9 cellular contexts compared by ENCODE assay signal in the genomic region with DNA sequence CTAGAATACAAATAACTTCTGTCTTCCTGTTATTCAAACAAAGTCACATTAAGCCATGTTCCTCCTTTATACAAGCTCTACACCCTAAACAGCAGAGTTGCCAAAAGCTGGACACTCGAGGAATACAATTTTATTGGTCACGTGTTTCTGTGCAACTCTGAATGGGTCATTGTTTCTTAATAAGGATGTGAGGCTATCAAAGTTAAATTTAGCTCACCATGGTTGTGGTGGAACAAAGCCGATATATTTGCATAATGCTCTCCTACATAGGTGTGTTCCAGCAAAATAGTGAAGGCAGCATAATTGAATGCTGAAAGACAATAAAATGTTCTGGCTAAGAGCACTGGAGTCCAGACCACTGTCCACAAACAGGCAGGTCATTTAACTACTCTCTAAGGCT. TPM values are rescaled to one million over a fixed set of nuclear protein-coding genes. Genes with fewer than 3 reads are reported as not detected.
DNase-seq lines count a peak whose midpoint lies in the region; ATAC-seq, FAIRE-seq and TF ChIP-seq lines count a peak whose summit lies in the region.
"Had no signal": no experiment of that assay in that cellular context is flagged by ENCODE, and none has a peak within 500 bp of the region (broad histone marks: within the 10 kb centered on the region; RNA-seq: fewer than 3 reads in every experiment).

No MANE protein-coding gene starts in this region.

- no peaks in the 10 kb centered on the region for H3K36me3 ChIP-seq in pancreas
- H3K36me3 ChIP-seq in MG63, result no peaks in the 10 kb centered on the region

- ATAC-seq in GM18873 (IDR thresholded peaks at IDR 0.05; ENCODE audit: low FRiP score, unreplicated experiment), result peak; percentile 54
- ATAC-seq in HG02678 (IDR thresholded peaks at IDR 0.05; ENCODE audit: unreplicated experiment), result peak; percentile 52
- ATAC-seq in pancreas, result peak; percentile 40 to 80 (median 76)

- H3K4me1 ChIP-seq in pancreas, result peaks cover 0 to 6% (median 0%) of the 10 kb centered on the region in 3 donors

- DNase-seq in NCI-H1105 (lab: John Stamatoyannopoulos, UW), result peak; percentile 51
- DNase-seq in pancreas, result no peak
- DNase-seq in chondrocyte (ENCODE audit: low spot score), result no peak
- no peak for DNase-seq in stimulated activated CD4-positive, alpha-beta T cell treated with anti-CD3 and anti-CD28 coated beads, Interleukin-4, amount 100 ng/mL, for 1 hour
- no peak for DNase-seq in NCI-H1436 treated with DMSO at 0.1 percent for 48 hours (lab: John Stamatoyannopoulos, UW)
- no peak for DNase-seq in MG63

- H3K27ac Mint-ChIP-seq in chondrocyte (ENCODE audit: unreplicated experiment), result no peak overlapping the region

- no peak overlapping the region for H3K4me3 ChIP-seq in pancreas
- H3K4me3 ChIP-seq in MG63, result no peak overlapping the region
- H3K4me3 ChIP-seq: hepatocyte had no signal

- no peaks in the 10 kb centered on the region for H3K36me3 Mint-ChIP-seq in chondrocyte (ENCODE audit: low read depth)

- H3K4me3 Mint-ChIP-seq in chondrocyte (ENCODE audit: unreplicated experiment), result no peak overlapping the region

- H3K27me3 ChIP-seq in pancreas (no peaks in the 10 kb centered on the region), MG63 (no peaks in the 10 kb centered on the region)
- H3K27me3 ChIP-seq: hepatocyte had no signal

- H3K27me3 Mint-ChIP-seq in chondrocyte (ENCODE audit: low read depth), result no peaks in the 10 kb centered on the region

- FAIRE-seq in pancreas (lab: Jason Lieb, UNC), result no peak

- H3K9me3 Mint-ChIP-seq in chondrocyte (ENCODE audit: low read depth), result no peaks in the 10 kb centered on the region

- H3K4me1 Mint-ChIP-seq in chondrocyte (ENCODE audit: low read depth), result no peaks in the 10 kb centered on the region

- H3K9me3 ChIP-seq in pancreas (no peaks in the 10 kb centered on the region), MG63 (no peaks in the 10 kb centered on the region)

- TF ChIP-seq CTCF in pancreas (IDR thresholded peaks at IDR 0.05) (no peak), chondrocyte (IDR thresholded peaks at IDR 0.05) (no peak)

- WGBS in pancreas, 2 donors, result 32 to 38% methylated on average over 3 of the region's 3 CpGs

- intact Hi-C loops in pancreas (cut with DNase I), result no loop called here

- peak overlapping the region in 2 of 4 donors; percentile 24 to 57 for H3K27ac ChIP-seq in pancreas
- H3K27ac ChIP-seq: hepatocyte had no signal

RNA-seq across cellular contexts. Expression of a gene that starts 36.9 kb away (rescaled TPM):
- total RNA-seq in pancreas (10 to 100 TPM; 15.9 to 38.5 (median 19.7) TPM), chondrocyte (16.1 to 17.8 TPM (median 16.2 TPM) in 3 replicates)
- 10 to 100 TPM in 1 of 2 donors, 1 to 10 TPM in 1; 7.6 to 11.3 TPM for polyA plus RNA-seq in pancreas
- total RNA-seq in MG63 (2014; rRNA removed; shearing (Covaris generic); ENCODE audit: low replicate concordance), result 10.8 and 14.2 TPM in 2 replicates
